Comparison of ENCODE assay signal across 33 cellular contexts in genomic region chr16:82176204-82176603, GRCh38.
"Had no signal": no experiment of that assay in that cellular context is flagged by ENCODE, and none has a peak within 500 bp of the region (broad histone marks: within the 10 kb centered on the region; RNA-seq: fewer than 3 reads in every experiment).

No MANE protein-coding gene starts in this region.

- H3K36me3 ChIP-seq: adrenal gland, ascending aorta, brain microvascular endothelial cell, breast epithelium, cardiac muscle cell had no signal

- H3K27ac ChIP-seq: adrenal gland, ascending aorta, body of pancreas, brain microvascular endothelial cell, breast epithelium, cardiac muscle cell had no signal

- H3K9me3 ChIP-seq: adrenal gland, ascending aorta, body of pancreas, breast epithelium had no signal

- ATAC-seq: activated naive CD4-positive, alpha-beta T cell treated with anti-CD3 and anti-CD28 coated beads, Interleukin-2, amount 50 U/mL, for 72 hours; activated naive CD8-positive, alpha-beta T cell treated with anti-CD3 and anti-CD28 coated beads, Interleukin-2, amount 50 U/mL, for 24 hours; activated T-cell treated with anti-CD3 and anti-CD28 coated beads, Interleukin-2, amount 50 U/mL, for 4 hours; activated T-cell treated with anti-CD3 and anti-CD28 coated beads, Interleukin-2, amount 50 U/mL, for 72 hours; activated T-helper 17 cell treated with anti-CD3 and anti-CD28 coated beads, Interleukin-2, amount 50 U/mL, for 72 hours; body of pancreas had no signal

- DNase-seq: activated effector memory CD4-positive, alpha-beta T cell treated with anti-CD3 and anti-CD28 coated beads, Interleukin-2, amount 50 U/mL, for 16 hours; activated effector memory CD4-positive, alpha-beta T cell treated with Interleukin-2 at 50 U/mL for 16 hours; activated gamma-delta T cell; activated gamma-delta T cell treated with Interleukin-2 at 50 U/mL for 16 hours; activated naive CD4-positive, alpha-beta T cell; activated naive CD4-positive, alpha-beta T cell treated with anti-CD3 and anti-CD28 coated beads for 36 hours; activated naive CD4-positive, alpha-beta T cell treated with anti-CD3 and anti-CD28 coated beads, Interleukin-2, amount 10 ng/mL, durations not matched to agents 7 days and 5 days; activated naive CD4-positive, alpha-beta T cell treated with anti-CD3 and anti-CD28 coated beads, Interleukin-2, amount 50 U/mL, for 16 hours; activated naive CD4-positive, alpha-beta T cell treated with Interleukin-2 at 50 U/mL for 16 hours; activated naive CD8-positive, alpha-beta T cell treated with anti-CD3 and anti-CD28 coated beads for 36 hours; activated naive CD8-positive, alpha-beta T cell treated with anti-CD3 and anti-CD28 coated beads, Interleukin-2, amount 10 ng/mL, durations not matched to agents 7 days and 5 days; activated naive CD8-positive, alpha-beta T cell treated with anti-CD3 and anti-CD28 coated beads, Interleukin-2, amount 50 U/mL, for 24 hours; activated T-cell treated with anti-CD3 and anti-CD28 coated beads, Interleukin-2, amount 50 U/mL, for 24 hours; activated T-cell treated with anti-CD3 and anti-CD28 coated beads, Interleukin-2, amount 50 U/mL, for 4 hours; activated T-cell treated with anti-CD3 and anti-CD28 coated beads, Interleukin-2, amount 50 U/mL, for 48 hours; activated T-cell treated with anti-CD3 and anti-CD28 coated beads, Interleukin-2, amount 50 U/mL, for 72 hours; adrenal gland; amniotic stem cell; amygdala; anterior cingulate cortex; aorta; body of pancreas; brain microvascular endothelial cell; caudate nucleus; central memory CD4-positive, alpha-beta T cell; cerebellar nuclear complex had no signal

- H3K27me3 ChIP-seq: ascending aorta, body of pancreas, breast epithelium had no signal

- FAIRE-seq: astrocyte, bronchial epithelial cell had no signal

- H3K4me1 ChIP-seq: adrenal gland, ascending aorta, body of pancreas, breast epithelium had no signal

- H3K4me3 ChIP-seq: adrenal gland, ascending aorta, body of pancreas, breast epithelium, cardiac muscle cell had no signal
